Comparison of ENCODE assay signal across 37 cellular contexts in the genomic region with DNA sequence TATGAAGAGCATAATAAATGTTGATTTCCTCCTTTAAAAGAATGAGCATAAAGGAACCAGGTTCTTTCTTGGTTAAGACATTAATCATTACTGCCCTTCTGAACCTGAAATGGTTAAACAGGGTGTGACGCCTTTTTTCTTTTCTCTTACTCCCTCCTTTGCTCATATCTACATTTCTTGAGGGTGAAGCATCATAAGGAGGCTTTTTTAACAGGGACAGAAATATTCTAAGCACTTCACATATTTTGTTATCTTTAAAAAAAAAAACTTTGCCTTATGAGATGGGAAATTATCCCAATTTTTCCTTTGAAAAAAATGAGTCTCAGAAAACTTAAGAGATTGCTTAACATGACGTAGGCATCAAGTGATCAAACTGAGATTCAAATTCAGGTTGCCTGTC.
"Had no signal": no experiment of that assay in that cellular context is flagged by ENCODE, and none has a peak within 500 bp of the region (broad histone marks: within the 10 kb centered on the region; RNA-seq: fewer than 3 reads in every experiment).

No MANE protein-coding gene starts in this region.

- H3K4me1 ChIP-seq: adrenal gland, body of pancreas, breast epithelium had no signal

- DNase-seq: activated CD4-positive, alpha-beta memory T cell treated with anti-CD3 and anti-CD28 coated beads, Interleukin-2, amount 10 ng/mL, durations not matched to agents 7 days and 5 days; activated CD4-positive, alpha-beta T cell treated with anti-CD3 and anti-CD28 coated beads for 1 hour; activated CD4-positive, alpha-beta T cell treated with anti-CD3 and anti-CD28 coated beads for 36 hours; activated CD4-positive, alpha-beta T cell treated with anti-CD3 and anti-CD28 coated beads for 48 hours; activated CD4-positive, alpha-beta T cell treated with anti-CD3 and anti-CD28 coated beads, Interleukin-2, amount 10 ng/mL, durations not matched to agents 7 days and 5 days; activated CD4-positive, alpha-beta T cell treated with anti-CD3 and anti-CD28 coated beads, Interleukin-2, amount 50 U/mL, for 48 hours; activated CD4-positive, CD25-positive, alpha-beta regulatory T cell; activated CD8-positive, alpha-beta memory T cell treated with anti-CD3 and anti-CD28 coated beads for 24 hours; activated CD8-positive, alpha-beta memory T cell treated with anti-CD3 and anti-CD28 coated beads, Interleukin-2, amount 10 ng/mL, durations not matched to agents 7 days and 5 days; activated CD8-positive, alpha-beta memory T cell treated with anti-CD3 and anti-CD28 coated beads, Interleukin-2, amount 50 U/mL, for 48 hours; activated CD8-positive, alpha-beta T cell treated with anti-CD3 and anti-CD28 coated beads, Interleukin-2, amount 10 ng/mL, durations not matched to agents 7 days and 5 days; activated effector memory CD4-positive, alpha-beta T cell treated with Interleukin-2 at 50 U/mL for 16 hours; activated gamma-delta T cell; activated naive CD4-positive, alpha-beta T cell treated with anti-CD3 and anti-CD28 coated beads, Interleukin-2, amount 10 ng/mL, durations not matched to agents 7 days and 5 days; activated naive CD4-positive, alpha-beta T cell treated with Interleukin-2 at 50 U/mL for 16 hours; activated naive CD8-positive, alpha-beta T cell treated with anti-CD3 and anti-CD28 coated beads for 36 hours; activated T-cell treated with anti-CD3 and anti-CD28 coated beads, Interleukin-2, amount 50 U/mL, for 24 hours; activated T-cell treated with anti-CD3 and anti-CD28 coated beads, Interleukin-2, amount 50 U/mL, for 48 hours; adrenal gland; amniotic stem cell; aorta; body of pancreas; brain microvascular endothelial cell; central memory CD4-positive, alpha-beta T cell; T-helper 1 cell; T-helper 2 cell; T-helper 9 cell; WERI-Rb-1 had no signal

- H3K4me3 ChIP-seq: adrenal gland, body of pancreas, breast epithelium had no signal

- H3K27ac Mint-ChIP-seq: activated CD4-positive, alpha-beta memory T cell treated with anti-CD3 and anti-CD28 coated beads, Interleukin-2, amount 10 ng/mL, durations not matched to agents 7 days and 5 days; activated CD4-positive, alpha-beta T cell treated with anti-CD3 and anti-CD28 coated beads for 36 hours; activated CD4-positive, alpha-beta T cell treated with anti-CD3 and anti-CD28 coated beads, Interleukin-2, amount 10 ng/mL, durations not matched to agents 7 days and 5 days; activated CD8-positive, alpha-beta memory T cell treated with anti-CD3 and anti-CD28 coated beads, Interleukin-2, amount 10 ng/mL, durations not matched to agents 7 days and 5 days; activated CD8-positive, alpha-beta T cell treated with anti-CD3 and anti-CD28 coated beads, Interleukin-2, amount 10 ng/mL, durations not matched to agents 7 days and 5 days; activated naive CD4-positive, alpha-beta T cell treated with anti-CD3 and anti-CD28 coated beads, Interleukin-2, amount 10 ng/mL, durations not matched to agents 7 days and 5 days; activated naive CD4-positive, alpha-beta T cell treated with anti-CD3 and anti-CD28 coated beads, Interleukin-2, amount 50 U/mL, for 24 hours; activated naive CD8-positive, alpha-beta T cell treated with anti-CD3 and anti-CD28 coated beads for 36 hours; activated T-cell treated with anti-CD3 and anti-CD28 coated beads, Interleukin-2, amount 50 U/mL, for 24 hours; activated T-helper 2 cell treated with anti-CD3 and anti-CD28 coated beads, Interferon-gamma antibody, Interleukin-2, Interleukin-4, amounts not matched to agents 10 μg/mL and 5 μg/mL and 100 μg/mL, durations not matched to agents 14 hours and 24 hours and 36 hours; T-helper 1 cell treated with Interleukin-12 subunit alpha and Interleukin-12 subunit beta and Interleukin-4 antibody, amounts not matched to agents 30 μg/mL and 1 μg/mL, for 36 hours; T-helper 2 cell treated with Interferon-gamma antibody and Interleukin-4, amounts not matched to agents 5 μg/mL and 100 μg/mL, for 36 hours; WTC11 had no signal

- H3K36me3 ChIP-seq: adrenal gland, brain microvascular endothelial cell, breast epithelium, WERI-Rb-1 had no signal

- H3K27ac ChIP-seq: adrenal gland, body of pancreas, brain microvascular endothelial cell, breast epithelium, WERI-Rb-1 had no signal

- ATAC-seq: activated CD4-positive, alpha-beta T cell treated with anti-CD3 and anti-CD28 coated beads for 36 hours; activated CD4-positive, CD25-positive, alpha-beta regulatory T cell treated with anti-CD3 and anti-CD28 coated beads, Interleukin-2, amount 50 U/mL, for 24 hours; activated CD8-positive, alpha-beta memory T cell treated with anti-CD3 and anti-CD28 coated beads, Interleukin-2, amount 10 ng/mL, durations not matched to agents 7 days and 5 days; activated CD8-positive, alpha-beta T cell treated with anti-CD3 and anti-CD28 coated beads, Interleukin-2, amount 10 ng/mL, durations not matched to agents 7 days and 5 days; body of pancreas; WTC11 had no signal

- H3K36me3 Mint-ChIP-seq: activated CD8-positive, alpha-beta memory T cell treated with anti-CD3 and anti-CD28 coated beads, Interleukin-2, amount 10 ng/mL, durations not matched to agents 7 days and 5 days; activated naive CD4-positive, alpha-beta T cell treated with anti-CD3 and anti-CD28 coated beads, Interleukin-2, amount 10 ng/mL, durations not matched to agents 7 days and 5 days; activated naive CD4-positive, alpha-beta T cell treated with anti-CD3 and anti-CD28 coated beads, Interleukin-2, amount 50 U/mL, for 24 hours; activated naive CD8-positive, alpha-beta T cell treated with anti-CD3 and anti-CD28 coated beads for 36 hours; WTC11 had no signal

- H3K27me3 ChIP-seq: adrenal gland, body of pancreas, brain microvascular endothelial cell, breast epithelium had no signal

- FAIRE-seq: astrocyte, TTC549 had no signal

- H3K9me3 Mint-ChIP-seq: activated CD4-positive, alpha-beta T cell treated with anti-CD3 and anti-CD28 coated beads, Interleukin-2, amount 10 ng/mL, durations not matched to agents 7 days and 5 days; T-helper 1 cell treated with Interleukin-12 subunit alpha and Interleukin-12 subunit beta and Interleukin-4 antibody, amounts not matched to agents 30 μg/mL and 1 μg/mL, for 36 hours had no signal

- H3K9me3 ChIP-seq: adrenal gland, body of pancreas, breast epithelium had no signal
